Comparison of ENCODE assay signal across 9 cellular contexts in the genomic region with DNA sequence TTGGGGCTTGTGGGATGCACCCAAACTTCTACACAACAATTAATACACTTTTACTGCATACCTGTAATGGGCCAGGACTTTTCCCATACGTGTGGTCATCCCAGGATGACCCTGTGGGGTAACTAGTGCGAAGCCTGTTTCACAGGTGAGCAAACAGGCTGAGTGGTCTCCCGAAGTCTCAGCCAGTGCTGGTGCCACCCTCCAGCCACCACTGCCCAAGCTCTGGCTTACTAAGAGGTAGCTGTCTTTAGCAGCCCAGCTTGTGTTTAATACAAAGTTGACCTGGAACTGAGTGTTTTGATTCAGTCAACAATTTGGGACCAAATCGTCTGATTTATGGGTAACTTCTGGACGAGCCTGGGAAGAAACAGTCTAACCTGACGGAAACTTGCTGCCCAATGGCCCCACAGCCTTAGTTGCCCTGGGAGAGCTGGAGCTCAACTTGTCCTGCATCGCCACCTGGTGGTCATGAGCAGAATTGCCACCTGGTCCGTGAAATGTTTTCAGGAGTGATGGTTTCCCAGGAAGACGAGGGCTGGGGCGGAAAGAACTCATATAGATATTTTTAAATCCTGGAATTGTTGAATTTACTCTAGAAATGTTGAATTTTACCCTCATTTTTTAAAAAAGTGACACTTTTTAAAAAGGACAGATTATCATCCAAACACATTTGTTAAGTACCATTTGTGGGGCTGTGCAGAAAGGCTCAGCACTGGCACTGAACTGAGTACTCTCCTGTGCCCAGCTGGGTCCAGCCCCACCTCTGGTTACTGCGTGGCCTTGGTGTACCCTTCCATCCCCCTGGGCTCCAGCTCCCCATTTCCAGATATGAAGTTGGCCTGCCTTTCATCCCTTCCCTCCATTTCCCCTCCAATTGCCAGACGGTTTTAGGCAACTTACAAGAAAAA.
DNase-seq lines count a peak whose midpoint lies in the region; ATAC-seq, FAIRE-seq and TF ChIP-seq lines count a peak whose summit lies in the region.
"Had no signal": no experiment of that assay in that cellular context is flagged by ENCODE, and none has a peak within 500 bp of the region (broad histone marks: within the 10 kb centered on the region; RNA-seq: fewer than 3 reads in every experiment).

No MANE protein-coding gene starts in this region.

- H3K36me3 Mint-ChIP-seq in Calu3 (ENCODE audit: insufficient read depth, unreplicated experiment), result peaks cover 13% of the 10 kb centered on the region
- no peaks in the 10 kb centered on the region for H3K36me3 Mint-ChIP-seq in activated CD8-positive, alpha-beta T cell treated with anti-CD3 and anti-CD28 coated beads, Interleukin-2, amount 10 ng/mL, durations not matched to agents 7 days and 5 days (ENCODE audit: low read depth)

- TF ChIP-seq RAD21 in H1 (IDR thresholded peaks at IDR 0.05 in 1 of 2, conservative IDR thresholded peaks at IDR 0.05 in 1 of 2; ENCODE audit: low read depth in 2 of 2, low read length in 2 of 2), result peak; percentile 100

- no peaks in the 10 kb centered on the region for H3K23me2 ChIP-seq in H1 (ENCODE audit: low read depth, low read length)

- 0 out of 2 replicates have a peak overlapping the region, but pooled peaks have one; percentile 30 for H2AFZ ChIP-seq in H1 (ENCODE audit: low read length)
- H2AFZ ChIP-seq in mesenchymal stem cell (ENCODE audit: low read depth, low read length), result no peak overlapping the region

- H3K23ac ChIP-seq in H1 (ENCODE audit: insufficient read length) (no peak overlapping the region), mesenchymal stem cell (ENCODE audit: low read length in 2 of 2) (no peak overlapping the region)

- no peaks in the 10 kb centered on the region for H3K27me3 ChIP-seq in H1 (replicated peaks in 1 of 4; ENCODE audit: control insufficient read depth in 3 of 4, extremely low read depth in 1 of 4, insufficient read depth in 3 of 4, low read length in 3 of 4)
- no peaks in the 10 kb centered on the region for H3K27me3 ChIP-seq in mesenchymal stem cell (ENCODE audit: control insufficient read depth in 1 of 2, insufficient read depth in 1 of 2, low read length in 2 of 2)

- 46% methylated on average over 12 of the region's 12 CpGs; no CpG with 5 or more reads in 1 of the 2 experiments for WGBS in H1 (ENCODE audit: extremely low coverage in 1 of 2, insufficient coverage in 1 of 2, insufficient read length in 1 of 2, insufficient replicate concordance in 2 of 2, low coverage in 1 of 2, low lambda C conversion rate in 2 of 2, missing lambda C conversion rate in 1 of 2), 2 experiments
- WGBS in mesenchymal stem cell, result 41% methylated on average over 9 of the region's 12 CpGs

- H4K8ac ChIP-seq in H1 (ENCODE audit: extremely low read depth, insufficient read depth, low read length) (no peak overlapping the region), mesenchymal stem cell (ENCODE audit: low read length) (peak overlapping the region; percentile 67)

- no peaks in the 10 kb centered on the region for H3K9me3 Mint-ChIP-seq in Calu3 (ENCODE audit: low read depth, unreplicated experiment)
- H3K9me3 Mint-ChIP-seq in activated CD8-positive, alpha-beta T cell treated with anti-CD3 and anti-CD28 coated beads, Interleukin-2, amount 10 ng/mL, durations not matched to agents 7 days and 5 days (ENCODE audit: insufficient read depth), result no peaks in the 10 kb centered on the region

- no peaks in the 10 kb centered on the region for H3K36me3 ChIP-seq in H1 (ENCODE audit: control insufficient read depth in 2 of 4, insufficient read depth in 4 of 4, low read length in 3 of 4)
- H3K36me3 ChIP-seq in mesenchymal stem cell (ENCODE audit: control insufficient read depth in 1 of 2, insufficient read depth in 2 of 2, low read depth in 1 of 2, low read length in 2 of 2), result peaks cover 0 to 2% of the 10 kb centered on the region in 2 experiments

- no peak overlapping the region for H3K56ac ChIP-seq in H1 (replicated peaks; ENCODE audit: insufficient read length, low read depth, low read length)

- POLR2A ChIA-PET in activated CD8-positive, alpha-beta T cell treated with anti-CD3 and anti-CD28 coated beads, Interleukin-2, amount 10 ng/mL, durations not matched to agents 7 days and 5 days (lab: Charles Lee), result interaction anchor here (0.9 to 1.2 kb wide), 2 partner anchors 224 to 234 kb away, joined by 4 read pairs; no protein-coding TSS in a partner anchor
- POLR2A ChIA-PET in H1 (lab: Charles Lee; ENCODE audit: partially characterized antibody), result no interaction called here

- H3K27ac ChIP-seq in H1 (ENCODE audit: low read depth, low read length) (no peak overlapping the region), mesenchymal stem cell (ENCODE audit: low read length, poor library complexity, severe bottlenecking) (no peak overlapping the region)

- BruUV-seq in Calu3 (replicated peaks; lab: Mats Ljungman, UMichigan), result no TSS peak

- H3K4me3 ChIP-seq in H1 (ENCODE audit: extremely low read depth in 1 of 4, insufficient read depth in 2 of 4, low read depth in 3 of 4, low read length in 4 of 4) (no peak overlapping the region), mesenchymal stem cell (ENCODE audit: insufficient read depth in 1 of 2, low read depth in 1 of 2, low read length in 2 of 2) (no peak overlapping the region)

- H3K27me3 Mint-ChIP-seq in Calu3 (ENCODE audit: unreplicated experiment), result no peaks in the 10 kb centered on the region
- H3K27me3 Mint-ChIP-seq in activated CD8-positive, alpha-beta T cell treated with anti-CD3 and anti-CD28 coated beads, Interleukin-2, amount 10 ng/mL, durations not matched to agents 7 days and 5 days (ENCODE audit: low read depth), result peaks cover 3% of the 10 kb centered on the region

- no peak overlapping the region for H2BK5ac ChIP-seq in H1 (ENCODE audit: low read depth, low read length)
- H2BK5ac ChIP-seq in mesenchymal stem cell (ENCODE audit: low read depth, low read length, poor library complexity, severe bottlenecking), result no peak overlapping the region

- peaks cover 0 to 6% (median 0%) of the 10 kb centered on the region in 4 experiments; a peak in 1 of 7 replicates for H3K4me1 ChIP-seq in H1 (replicated peaks in 1 of 4; ENCODE audit: control insufficient read depth in 3 of 4, insufficient read depth in 4 of 4, low read length in 3 of 4)
- peaks cover 18% of the 10 kb centered on the region for H3K4me1 ChIP-seq in mesenchymal stem cell (ENCODE audit: control insufficient read depth, insufficient read depth, low read depth, low read length)

- no peak overlapping the region for H3K4ac ChIP-seq in H1 (replicated peaks; ENCODE audit: insufficient read length, low read depth, low read length)
- H3K4ac ChIP-seq in mesenchymal stem cell (ENCODE audit: low read depth in 1 of 2, low read length in 2 of 2), result peak overlapping the region; percentile 4 to 78

- DNase-seq in Calu3 (peak; percentile 82), NCI-H82 (lab: John Stamatoyannopoulos, UW) (peak; percentile 79), H1 (ENCODE audit: low read depth in 1 of 2, low spot score in 2 of 2) (peak; percentile 57 to 94), mesenchymal stem cell (peak; percentile 82)
- DNase-seq in activated CD8-positive, alpha-beta T cell treated with anti-CD3 and anti-CD28 coated beads, Interleukin-2, amount 10 ng/mL, durations not matched to agents 7 days and 5 days, result peak; percentile 82
- peak; percentile 47 to 55 for DNase-seq in stimulated activated CD8-positive, alpha-beta memory T cell treated with anti-CD3 and anti-CD28 coated beads, Interleukin-15, amount 100 ng/mL, for 48 hours (ENCODE audit: low read depth in 2 of 2)

- H3K79me1 ChIP-seq in H1 (ENCODE audit: low read depth, low read length), result no peaks in the 10 kb centered on the region
- H3K79me1 ChIP-seq in mesenchymal stem cell (replicated peaks; ENCODE audit: low read length, poor library complexity, severe bottlenecking), result peaks cover 3% of the 10 kb centered on the region

- no peak overlapping the region for H3K18ac ChIP-seq in H1 (ENCODE audit: extremely low read depth, low read length)
- peak overlapping the region in 1 of 2 experiments; percentile 65 for H3K18ac ChIP-seq in mesenchymal stem cell (ENCODE audit: low read depth in 1 of 2, low read length in 2 of 2)

- H3K4me2 ChIP-seq in H1 (ENCODE audit: insufficient read depth in 1 of 2, low read depth in 2 of 2, low read length in 2 of 2) (no peak overlapping the region), mesenchymal stem cell (ENCODE audit: low read length, poor library complexity, severe bottlenecking) (no peak overlapping the region)

- no peak for TF ChIP-seq POLR2A in H1 (IDR thresholded peaks at IDR 0.05; ENCODE audit: control extremely low read depth in 1 of 2, low read depth in 2 of 2, low read length in 2 of 2)

- H3K79me2 ChIP-seq in H1 (ENCODE audit: control insufficient read depth in 1 of 2, insufficient read depth in 2 of 2, low read length in 2 of 2), result no peaks in the 10 kb centered on the region

- intact Hi-C loops in Calu3 (cut with micrococcal nuclease; ENCODE audit: unreplicated experiment), result loop anchor here (1.0 to 5.0 kb wide), 4 partner anchors 35 to 495 kb away; no protein-coding TSS in a partner anchor

- H4K20me1 ChIP-seq in H1 (replicated peaks in 1 of 2; ENCODE audit: control insufficient read depth in 1 of 2, insufficient read depth in 2 of 2, low read length in 2 of 2), result no peaks in the 10 kb centered on the region

- H4K91ac ChIP-seq in H1 (replicated peaks; ENCODE audit: insufficient read length, low read length), result peak overlapping the region; percentile 61
- peak overlapping the region; percentile 87 for H4K91ac ChIP-seq in mesenchymal stem cell (ENCODE audit: low read length)

- no peak overlapping the region for H3K27ac Mint-ChIP-seq in Calu3 (ENCODE audit: unreplicated experiment)
- H3K27ac Mint-ChIP-seq in activated CD8-positive, alpha-beta T cell treated with anti-CD3 and anti-CD28 coated beads, Interleukin-2, amount 10 ng/mL, durations not matched to agents 7 days and 5 days, result no peak overlapping the region

- peak; percentile 91 for TF ChIP-seq CTCF in Calu3 (IDR thresholded peaks at IDR 0.05; ENCODE audit: unreplicated experiment)
- TF ChIP-seq CTCF in H1 (IDR thresholded peaks at IDR 0.05; ENCODE audit: control extremely low read depth in 1 of 3, insufficient read depth in 1 of 3, low read depth in 1 of 3, low read length in 3 of 3), result peak; percentile 94 to 95 (median 94)

- H2BK15ac ChIP-seq in H1 (ENCODE audit: low read length) (no peak overlapping the region), mesenchymal stem cell (ENCODE audit: low read depth, poor library complexity, severe bottlenecking) (peak overlapping the region; percentile 26)

- H3K9me3 ChIP-seq in H1 (ENCODE audit: insufficient read depth in 2 of 2, low read depth in 1 of 2, low read length in 1 of 2) (no peaks in the 10 kb centered on the region), mesenchymal stem cell (ENCODE audit: control insufficient read depth, low read length) (no peaks in the 10 kb centered on the region)

- peaks cover 31% of the 10 kb centered on the region for H3K4me1 Mint-ChIP-seq in Calu3 (ENCODE audit: low read depth, unreplicated experiment)
- H3K4me1 Mint-ChIP-seq in activated CD8-positive, alpha-beta T cell treated with anti-CD3 and anti-CD28 coated beads, Interleukin-2, amount 10 ng/mL, durations not matched to agents 7 days and 5 days (ENCODE audit: low read depth), result no peaks in the 10 kb centered on the region

- H2BK120ac ChIP-seq in H1 (replicated peaks; ENCODE audit: low read depth, low read length), result no peak overlapping the region
- peak overlapping the region; percentile 62 for H2BK120ac ChIP-seq in mesenchymal stem cell (ENCODE audit: low read depth, low read length)

- ATAC-seq in HG02588 (IDR thresholded peaks at IDR 0.05; ENCODE audit: unreplicated experiment) (peak; percentile 47), HG02678 (IDR thresholded peaks at IDR 0.05; ENCODE audit: unreplicated experiment) (no peak)
- peak; percentile 66 for ATAC-seq in activated CD8-positive, alpha-beta T cell treated with anti-CD3 and anti-CD28 coated beads, Interleukin-2, amount 10 ng/mL, durations not matched to agents 7 days and 5 days

- FAIRE-seq in H1 (lab: Jason Lieb, UNC), result peak; percentile 87
- FAIRE-seq: colon had no signal

- TF ChIP-seq EP300 in H1 (IDR thresholded peaks at IDR 0.05; ENCODE audit: borderline replicate concordance in 1 of 2, low read depth in 2 of 2, low read length in 2 of 2), result no peak

- H2BK12ac ChIP-seq in H1 (ENCODE audit: low read depth, low read length), result no peak overlapping the region
- H2BK12ac ChIP-seq in mesenchymal stem cell (ENCODE audit: low read length in 2 of 2), result peak overlapping the region; percentile 54 to 89

- no peak overlapping the region for H3K14ac ChIP-seq in H1 (ENCODE audit: insufficient read length)
- no peak overlapping the region for H3K14ac ChIP-seq in mesenchymal stem cell (ENCODE audit: low read length in 2 of 2)

- H4K5ac ChIP-seq in H1 (ENCODE audit: insufficient read length, low read depth, low read length), result no peak overlapping the region

- H2BK20ac ChIP-seq in H1 (ENCODE audit: low read length), result no peak overlapping the region

- H3K9ac ChIP-seq in H1 (replicated peaks in 1 of 4; ENCODE audit: extremely low read depth in 1 of 4, low read depth in 3 of 4, low read length in 3 of 4) (no peak overlapping the region), mesenchymal stem cell (ENCODE audit: low read length) (peak overlapping the region; percentile 65)

- no peak overlapping the region for H2AK5ac ChIP-seq in H1 (ENCODE audit: low read depth, low read length)
- H2AK5ac ChIP-seq in mesenchymal stem cell (ENCODE audit: low read length, severe bottlenecking), result peak overlapping the region; percentile 83

- H3K4me3 Mint-ChIP-seq in Calu3 (ENCODE audit: low read depth, unreplicated experiment), result no peak overlapping the region
- no peak overlapping the region for H3K4me3 Mint-ChIP-seq in activated CD8-positive, alpha-beta T cell treated with anti-CD3 and anti-CD28 coated beads, Interleukin-2, amount 10 ng/mL, durations not matched to agents 7 days and 5 days

- CTCF ChIA-PET in Calu3 (lab: Charles Lee) (interaction anchor here (0.6 to 2.0 kb wide), 11 partner anchors 11 to 770 kb away, joined by 3 to 14 read pairs (median 3); no protein-coding TSS in a partner anchor), H1 (lab: Charles Lee; ENCODE audit: partially characterized antibody) (interaction anchor here (0.7 to 22.1 kb wide), 51 partner anchors 9 to 481 kb away, joined by 3 to 403 read pairs (median 4); partner anchors contain the start of gene MICAL2)
- CTCF ChIA-PET in activated CD8-positive, alpha-beta T cell treated with anti-CD3 and anti-CD28 coated beads, Interleukin-2, amount 10 ng/mL, durations not matched to agents 7 days and 5 days (lab: Charles Lee), result interaction anchor here (0.6 to 17.3 kb wide), 68 partner anchors 9 to 494 kb away, joined by 3 to 401 read pairs (median 4); partner anchors contain the start of gene DKK3
